In genomic region chr1:41366428-41367101, GRCh38 we compare ENCODE assay signal across 8 cellular contexts. TPM values are rescaled to one million over a fixed set of nuclear protein-coding genes. Genes with fewer than 3 reads are reported as not detected.
DNase-seq lines count a peak whose midpoint lies in the region; ATAC-seq and TF ChIP-seq lines count a peak whose summit lies in the region.

No MANE protein-coding gene starts in this region.

- no peak overlapping the region for H3K27ac Mint-ChIP-seq in activated CD4-positive, alpha-beta memory T cell treated with anti-CD3 and anti-CD28 coated beads for 36 hours
- no peak overlapping the region for H3K27ac Mint-ChIP-seq in activated CD4-positive, alpha-beta memory T cell treated with anti-CD3 and anti-CD28 coated beads, Interleukin-2, amount 10 ng/mL, durations not matched to agents 7 days and 5 days

- no peaks in the 10 kb centered on the region for H3K9me3 Mint-ChIP-seq in activated CD4-positive, alpha-beta memory T cell treated with anti-CD3 and anti-CD28 coated beads for 36 hours
- H3K9me3 Mint-ChIP-seq in activated CD4-positive, alpha-beta memory T cell treated with anti-CD3 and anti-CD28 coated beads, Interleukin-2, amount 10 ng/mL, durations not matched to agents 7 days and 5 days = no peaks in the 10 kb centered on the region

- H3K36me3 ChIP-seq in RWPE2 (ENCODE audit: low read depth) (no peaks in the 10 kb centered on the region), ovary (no peaks in the 10 kb centered on the region), brain microvascular endothelial cell (replicated peaks) (no peaks in the 10 kb centered on the region)

- H3K27me3 Mint-ChIP-seq in activated CD4-positive, alpha-beta memory T cell treated with anti-CD3 and anti-CD28 coated beads for 36 hours = peaks cover 34% of the 10 kb centered on the region
- H3K27me3 Mint-ChIP-seq in activated CD4-positive, alpha-beta memory T cell treated with anti-CD3 and anti-CD28 coated beads, Interleukin-2, amount 10 ng/mL, durations not matched to agents 7 days and 5 days = peaks cover 54% of the 10 kb centered on the region

- H3K27ac ChIP-seq in RWPE2 (ENCODE audit: poor library complexity, severe bottlenecking) (peak overlapping the region; percentile 19), dorsolateral prefrontal cortex (peak overlapping the region in 54 of 59 donors; percentile 3 to 91 (median 73)), ovary (peak overlapping the region; percentile 5 to 65), brain microvascular endothelial cell (no peak overlapping the region)

- peaks cover 8% of the 10 kb centered on the region for H3K27me3 ChIP-seq in RWPE2 (ENCODE audit: insufficient read depth, poor library complexity, severe bottlenecking)
- peaks cover 0 to 3% (median 0%) of the 10 kb centered on the region in 45 donors for H3K27me3 ChIP-seq in dorsolateral prefrontal cortex
- no peaks in the 10 kb centered on the region for H3K27me3 ChIP-seq in ovary
- peaks cover 57% of the 10 kb centered on the region for H3K27me3 ChIP-seq in brain microvascular endothelial cell (replicated peaks)

- peak overlapping the region; percentile 25 for H3K4me3 ChIP-seq in RWPE2 (ENCODE audit: severe bottlenecking)
- peak overlapping the region; percentile 37 to 74 (median 58) for H3K4me3 ChIP-seq in dorsolateral prefrontal cortex
- H3K4me3 ChIP-seq in ovary = peak overlapping the region; percentile 43
- no peak overlapping the region for H3K4me3 ChIP-seq in brain microvascular endothelial cell (ENCODE audit: low read depth, low read length)

- no peaks in the 10 kb centered on the region for H3K9me3 ChIP-seq in RWPE2 (ENCODE audit: severe bottlenecking)
- H3K9me3 ChIP-seq in ovary = no peaks in the 10 kb centered on the region

- 4 to 13% (median 9%) methylated on average over 32 to 51 of the region's 51 CpGs for WGBS in ovary, 3 donors

- no peak for TF ChIP-seq POLR2A in ovary (IDR thresholded peaks at IDR 0.05)

- CTCF ChIA-PET in activated CD4-positive, alpha-beta memory T cell treated with anti-CD3 and anti-CD28 coated beads for 36 hours (lab: Charles Lee) = no interaction called here
- CTCF ChIA-PET in activated CD4-positive, alpha-beta memory T cell treated with anti-CD3 and anti-CD28 coated beads, Interleukin-2, amount 10 ng/mL, durations not matched to agents 7 days and 5 days (lab: Charles Lee) = no interaction called here

- TF ChIP-seq EP300 in ovary (IDR thresholded peaks at IDR 0.05) = no peak

- in situ Hi-C loops in brain microvascular endothelial cell (cut with HindIII; ENCODE audit: low pct_ligation_motif_present, low sequenced_read_pairs) = no loop called here

- intact Hi-C loops in activated CD4-positive, alpha-beta memory T cell treated with anti-CD3 and anti-CD28 coated beads for 36 hours (cut with micrococcal nuclease) = loop anchor here (10.0 kb wide), 1 partner anchor 382 kb away; no protein-coding TSS in a partner anchor
- intact Hi-C loops in dorsolateral prefrontal cortex (cut with DNase I) (no loop called here), ovary (cut with DNase I) (loop anchor here in 1 of 4 donors (2.0 kb wide), 1 partner anchor 40 kb away; no protein-coding TSS in a partner anchor)

- ATAC-seq in RWPE2 (ENCODE audit: low read depth) = no peak
- no peak for ATAC-seq in left lobe of liver

- H3K4me3 Mint-ChIP-seq in activated CD4-positive, alpha-beta memory T cell treated with anti-CD3 and anti-CD28 coated beads for 36 hours = peak overlapping the region; percentile 42
- H3K4me3 Mint-ChIP-seq in activated CD4-positive, alpha-beta memory T cell treated with anti-CD3 and anti-CD28 coated beads, Interleukin-2, amount 10 ng/mL, durations not matched to agents 7 days and 5 days = no peak overlapping the region

- POLR2A ChIA-PET in activated CD4-positive, alpha-beta memory T cell treated with anti-CD3 and anti-CD28 coated beads for 36 hours (lab: Charles Lee) = interaction anchor here (0.5 kb wide), 1 partner anchor 13 kb away, joined by 3 read pairs; no protein-coding TSS in a partner anchor
- POLR2A ChIA-PET in activated CD4-positive, alpha-beta memory T cell treated with anti-CD3 and anti-CD28 coated beads, Interleukin-2, amount 10 ng/mL, durations not matched to agents 7 days and 5 days (lab: Charles Lee) = no interaction called here

- peaks cover 2% of the 10 kb centered on the region for H3K4me1 Mint-ChIP-seq in activated CD4-positive, alpha-beta memory T cell treated with anti-CD3 and anti-CD28 coated beads for 36 hours (ENCODE audit: low read depth)
- H3K4me1 Mint-ChIP-seq in activated CD4-positive, alpha-beta memory T cell treated with anti-CD3 and anti-CD28 coated beads, Interleukin-2, amount 10 ng/mL, durations not matched to agents 7 days and 5 days = peaks cover 10% of the 10 kb centered on the region

- DNase-seq in activated CD4-positive, alpha-beta memory T cell treated with anti-CD3 and anti-CD28 coated beads for 36 hours = peak; percentile 53
- DNase-seq in activated CD4-positive, alpha-beta memory T cell treated with anti-CD3 and anti-CD28 coated beads, Interleukin-2, amount 10 ng/mL, durations not matched to agents 7 days and 5 days = no peak
- DNase-seq in RWPE2 (ENCODE audit: low spot score) = no peak
- peak in 1 of 10 donors; percentile 31 for DNase-seq in dorsolateral prefrontal cortex
- peak in 4 of 5 donors; percentile 63 to 77 (median 70) for DNase-seq in ovary
- no peak for DNase-seq in left lobe of liver (ENCODE audit: low spot score)
- no peak for DNase-seq in cerebellum (ENCODE audit: low spot score)
- no peak for DNase-seq in brain microvascular endothelial cell

- no peak for TF ChIP-seq CTCF in RWPE2 (IDR thresholded peaks at IDR 0.05; ENCODE audit: poor library complexity, severe bottlenecking)
- TF ChIP-seq CTCF in dorsolateral prefrontal cortex (IDR thresholded peaks at IDR 0.05 in 54 of 56, conservative IDR thresholded peaks at IDR 0.05 in 2 of 56; ENCODE audit: low read depth in 1 of 56, partially characterized antibody in 56 of 56) = no peak
- no peak for TF ChIP-seq CTCF in ovary (IDR thresholded peaks at IDR 0.05)
- TF ChIP-seq CTCF in brain microvascular endothelial cell (IDR thresholded peaks at IDR 0.05; ENCODE audit: low read depth, low read length, missing control alignments) = no peak

- H3K4me1 ChIP-seq in RWPE2 (ENCODE audit: insufficient read depth, poor library complexity, severe bottlenecking) = peaks cover 5% of the 10 kb centered on the region
- H3K4me1 ChIP-seq in ovary (ENCODE audit: insufficient read depth) = peaks cover 22% of the 10 kb centered on the region

- no peaks in the 10 kb centered on the region for H3K36me3 Mint-ChIP-seq in activated CD4-positive, alpha-beta memory T cell treated with anti-CD3 and anti-CD28 coated beads for 36 hours
- no peaks in the 10 kb centered on the region for H3K36me3 Mint-ChIP-seq in activated CD4-positive, alpha-beta memory T cell treated with anti-CD3 and anti-CD28 coated beads, Interleukin-2, amount 10 ng/mL, durations not matched to agents 7 days and 5 days (ENCODE audit: low read depth)

RNA-seq across cellular contexts. Expression of gene FOXO6, which starts 5.3 kb away (rescaled TPM):
- under 1 TPM; 0.19 TPM for total RNA-seq in activated CD4-positive, alpha-beta memory T cell treated with anti-CD3 and anti-CD28 coated beads for 36 hours
- total RNA-seq in activated CD4-positive, alpha-beta memory T cell treated with anti-CD3 and anti-CD28 coated beads, Interleukin-2, amount 10 ng/mL, durations not matched to agents 7 days and 5 days = under 1 TPM in 1 of 2 experiments, not detected in 1; 0.20 TPM
- 1 to 10 TPM; 1.7 to 8.3 (median 3.8) TPM for total RNA-seq in dorsolateral prefrontal cortex
- total RNA-seq in ovary = 10 to 100 TPM in 4 of 7 donors, 1 to 10 TPM in 3; 3.9 to 18.9 (median 10.3) TPM
- polyA plus RNA-seq in ovary = 1 to 10 TPM in 1 of 2 donors, under 1 TPM in 1; 0.90 to 1.4 TPM
- 0.38 TPM for total RNA-seq in left lobe of liver
- 1.3 TPM for total RNA-seq in cerebellum

Comparison
In these comparisons a context has a peak if more than half of its experiments do, and no peak if none do; other contexts are left out.
1. DNase-seq: peak in activated CD4-positive, alpha-beta memory T cell treated with anti-CD3 and anti-CD28 coated beads for 36 hours (single experiment) and ovary (4 of 5); none in activated CD4-positive, alpha-beta memory T cell treated with anti-CD3 and anti-CD28 coated beads, Interleukin-2, amount 10 ng/mL, durations not matched to agents 7 days and 5 days (single experiment), RWPE2 (single experiment), left lobe of liver (single experiment), cerebellum (single experiment) and brain microvascular endothelial cell (single experiment).